In genomic region chr12:26113853-26114719, GRCh38 we compare ENCODE assay signal across 1 cellular context.
TF ChIP-seq lines count a peak whose summit lies in the region.

No MANE protein-coding gene starts in this region.

TF ChIP-seq in A549, 52 proteins besides CTCF, POLR2A, EP300 and RAD21 (continued from another document):
- TF ChIP-seq MAFK (IDR thresholded peaks at IDR 0.05; ENCODE audit: partially characterized antibody) = peak; percentile 96
- TF ChIP-seq PHF8 (IDR thresholded peaks at IDR 0.05; ENCODE audit: borderline replicate concordance, low read depth) = peak; percentile 85
- TF ChIP-seq SMC3 (IDR thresholded peaks at IDR 0.05) = no peak
- peak; percentile 99 for TF ChIP-seq MAX (IDR thresholded peaks at IDR 0.05)
- TF ChIP-seq REST (IDR thresholded peaks at IDR 0.05) = no peak
- peak; percentile 80 for TF ChIP-seq E2F6 (IDR thresholded peaks at IDR 0.05; ENCODE audit: borderline replicate concordance, low read depth)
- TF ChIP-seq MYC (IDR thresholded peaks at IDR 0.05; ENCODE audit: borderline replicate concordance, low read length) = peak; percentile 87; the same call in 1 of the 2 replicates
- no peak for TF ChIP-seq RCOR1 (IDR thresholded peaks at IDR 0.05; ENCODE audit: low read depth, low read length)
- no peak for TF ChIP-seq HEYL (CRISPR knock-in tag; IDR thresholded peaks at IDR 0.05)
- TF ChIP-seq ZFP36 (IDR thresholded peaks at IDR 0.05; ENCODE audit: borderline replicate concordance, partially characterized antibody) = no peak
- TF ChIP-seq HDAC2 (IDR thresholded peaks at IDR 0.05) = no peak
- no peak for TF ChIP-seq CHD4 (IDR thresholded peaks at IDR 0.05; ENCODE audit: borderline replicate concordance)
- peak; percentile 80 for TF ChIP-seq GATA3 (IDR thresholded peaks at IDR 0.05; ENCODE audit: borderline replicate concordance)
- TF ChIP-seq USF2 (IDR thresholded peaks at IDR 0.05) = peak; percentile 95
